ENCODE assay signal across 8 cellular contexts in genomic region chr19:15330801-15331418, GRCh38. TPM values are rescaled to one million over a fixed set of nuclear protein-coding genes. Genes with fewer than 3 reads are reported as not detected.
DNase-seq lines count a peak whose midpoint lies in the region; ATAC-seq, FAIRE-seq and TF ChIP-seq lines count a peak whose summit lies in the region.

No MANE protein-coding gene starts in this region.

- H3K4me2 ChIP-seq in GM12878 (ENCODE audit: control insufficient read depth, insufficient read depth) = peak overlapping the region; percentile 86

- no peak for TF ChIP-seq POLR2A in GM12878 (IDR thresholded peaks at IDR 0.05; ENCODE audit: low read depth, low read length)

- peaks cover 0 to 4% of the 10 kb centered on the region in 2 donors for H3K27me3 Mint-ChIP-seq in CD8-positive, alpha-beta memory T cell

- RAD21 ChIA-PET in GM12878 (lab: Charles Lee; ENCODE audit: unreplicated experiment) = interaction anchor here (2.2 to 3.5 kb wide), 2 partner anchors 48 kb away, joined by 7 to 41 read pairs; partner anchors contain the start of gene AKAP8

- no peaks in the 10 kb centered on the region for H3K27me3 ChIP-seq in CD8-positive, alpha-beta memory T cell (ENCODE audit: insufficient read depth, low read length, poor library complexity, severe bottlenecking)
- H3K27me3 ChIP-seq in GM12878 (replicated peaks in 1 of 2; ENCODE audit: control insufficient read depth in 2 of 2, insufficient read depth in 2 of 2, low read length in 1 of 2) = no peaks in the 10 kb centered on the region
- H3K27me3 ChIP-seq in subcutaneous abdominal adipose tissue (ENCODE audit: control insufficient read depth in 5 of 5, insufficient read depth in 4 of 5, low read length in 5 of 5) = no peaks in the 10 kb centered on the region

- in situ Hi-C loops in GM12878 (cut with MboI) = no loop called here

- SMC1A ChIA-PET in GM12878 (lab: Charles Lee; ENCODE audit: uncharacterized antibody, unreplicated experiment) = no interaction called here

- intact Hi-C loops in GM12878 (cut with micrococcal nuclease; ENCODE audit: unreplicated experiment) = loop anchor here (2.0 to 5.0 kb wide), 2 partner anchors 39 to 48 kb away; partner anchors contain the start of gene AKAP8

- peak; percentile 32 for ATAC-seq in GM12878
- ATAC-seq in HG03565 (IDR thresholded peaks at IDR 0.05; ENCODE audit: unreplicated experiment) = no peak
- ATAC-seq in GM21825 (IDR thresholded peaks at IDR 0.05; ENCODE audit: unreplicated experiment) = no peak
- no peak for ATAC-seq in HG02759 (IDR thresholded peaks at IDR 0.05; ENCODE audit: unreplicated experiment)

- no peak overlapping the region for H2AFZ ChIP-seq in GM12878 (ENCODE audit: control insufficient read depth, low read depth, low read length)

- no peaks in the 10 kb centered on the region for H3K9me3 Mint-ChIP-seq in CD8-positive, alpha-beta memory T cell

- TF ChIP-seq RAD21 in GM12878 (IDR thresholded peaks at IDR 0.05; ENCODE audit: insufficient read depth, low read depth, low read length) = no peak

- POLR2A ChIA-PET in CD8-positive, alpha-beta memory T cell (lab: Charles Lee) = interaction anchor here (0.6 kb wide), 2 partner anchors 25 to 88 kb away, joined by 3 read pairs; partner anchors contain the start of gene AKAP8L
- POLR2A ChIA-PET in GM12878 (lab: Charles Lee) = interaction anchor here (0.6 to 1.2 kb wide), 4 partner anchors 10 to 54 kb away, joined by 3 to 5 read pairs (median 4); no protein-coding TSS in a partner anchor

- H3K4me1 Mint-ChIP-seq in CD8-positive, alpha-beta memory T cell = peaks cover 52 to 70% (median 56%) of the 10 kb centered on the region in 3 donors

- peaks cover 50% of the 10 kb centered on the region for H3K4me1 ChIP-seq in CD8-positive, alpha-beta memory T cell (ENCODE audit: insufficient read depth, low read length)
- H3K4me1 ChIP-seq in GM12878 (ENCODE audit: control insufficient read depth, insufficient read depth, low read length) (peaks cover 17% of the 10 kb centered on the region), subcutaneous abdominal adipose tissue (ENCODE audit: control insufficient read depth in 5 of 5, insufficient read depth in 5 of 5, low read length in 5 of 5) (peaks cover 7 to 60% (median 56%) of the 10 kb centered on the region in 5 donors)

- no peak for TF ChIP-seq EP300 in GM12878 (IDR thresholded peaks at IDR 0.05; ENCODE audit: borderline replicate concordance in 1 of 2, control insufficient read depth in 1 of 2, low read depth in 2 of 2, low read length in 2 of 2)

- CTCF ChIA-PET in CD8-positive, alpha-beta memory T cell (lab: Charles Lee) = no interaction called here
- CTCF ChIA-PET in GM12878 (lab: Yijun Ruan, JAX) = no interaction called here

- H3K36me3 Mint-ChIP-seq in CD8-positive, alpha-beta memory T cell = peaks cover 0 to 20% (median 1%) of the 10 kb centered on the region in 3 donors

- H3K79me2 ChIP-seq in GM12878 (ENCODE audit: control insufficient read depth, insufficient read depth, low read length) = peaks cover 72% of the 10 kb centered on the region

- under 1% methylated on average over 17 of the region's 17 CpGs for WGBS in GM12878 (ENCODE audit: insufficient coverage, insufficient replicate concordance, low lambda C conversion rate, missing lambda C conversion rate)

- H3K9me3 ChIP-seq in CD8-positive, alpha-beta memory T cell (ENCODE audit: low read length) = no peaks in the 10 kb centered on the region
- H3K9me3 ChIP-seq in GM12878 (replicated peaks; ENCODE audit: control insufficient read depth, insufficient read depth, low read length) = no peaks in the 10 kb centered on the region
- H3K9me3 ChIP-seq in subcutaneous abdominal adipose tissue (ENCODE audit: control insufficient read depth in 5 of 5, low read length in 5 of 5) = no peaks in the 10 kb centered on the region

- H3K4me3 Mint-ChIP-seq in CD8-positive, alpha-beta memory T cell = peak overlapping the region; percentile 90 to 98 (median 96)

- peak in 1 of 5 donors; percentile 32 for DNase-seq in CD8-positive, alpha-beta memory T cell
- DNase-seq in LHCN-M2 (ENCODE audit: low read depth) (peak; percentile 54), GM12878 (ENCODE audit: low read depth, low spot score) (no peak), kidney tubule cell (ENCODE audit: low spot score) (peak; percentile 84)

- no peaks in the 10 kb centered on the region for H3K36me3 ChIP-seq in CD8-positive, alpha-beta memory T cell (ENCODE audit: insufficient read depth, low read length)
- H3K36me3 ChIP-seq in GM12878 (ENCODE audit: control insufficient read depth in 2 of 2, insufficient read depth in 2 of 2, low read length in 1 of 2) (no peaks in the 10 kb centered on the region; a peak in 1 of 4 replicates), subcutaneous abdominal adipose tissue (ENCODE audit: control insufficient read depth in 5 of 5, insufficient read depth in 5 of 5, low read length in 5 of 5) (no peaks in the 10 kb centered on the region)

- H3K27ac Mint-ChIP-seq in CD8-positive, alpha-beta memory T cell = peak overlapping the region; percentile 91 to 97 (median 95)

- BruUV-seq in GM12878 (replicated peaks; lab: Mats Ljungman, UMichigan) = no TSS peak

- FAIRE-seq in GM12878 (lab: Jason Lieb, UNC) = no peak

- H3K4me3 ChIP-seq in CD8-positive, alpha-beta memory T cell (ENCODE audit: low read length) = peak overlapping the region; percentile 80
- H3K4me3 ChIP-seq in GM12878 (peak overlapping the region; percentile 91), subcutaneous abdominal adipose tissue (ENCODE audit: low read depth in 1 of 5, low read length in 5 of 5) (peak overlapping the region; percentile 73 to 94 (median 88))

- no peak for TF ChIP-seq CTCF in GM12878 (IDR thresholded peaks at IDR 0.05 in 2 of 3, conservative IDR thresholded peaks at IDR 0.05 in 1 of 3; ENCODE audit: control insufficient read depth in 2 of 3, extremely low read depth in 1 of 3, insufficient read depth in 1 of 3, low read depth in 3 of 3, low read length in 3 of 3)

- H3K27ac ChIP-seq in CD8-positive, alpha-beta memory T cell (ENCODE audit: low read depth, low read length) = peak overlapping the region; percentile 80
- H3K27ac ChIP-seq in GM12878 (ENCODE audit: control insufficient read depth, insufficient read depth) = peak overlapping the region; percentile 90
- H3K27ac ChIP-seq in subcutaneous abdominal adipose tissue (ENCODE audit: low read depth, low read length) = peak overlapping the region; percentile 94

- H3K9ac ChIP-seq in GM12878 (ENCODE audit: control insufficient read depth, insufficient read depth, low read length) = peak overlapping the region; percentile 76
- peak overlapping the region; percentile 52 to 98 (median 93) for H3K9ac ChIP-seq in subcutaneous abdominal adipose tissue (ENCODE audit: low read length in 5 of 5)

- peaks cover 11% of the 10 kb centered on the region for H4K20me1 ChIP-seq in GM12878 (ENCODE audit: control insufficient read depth, insufficient read depth)

TF ChIP-seq in GM12878, 131 proteins besides CTCF, POLR2A, EP300 and RAD21 (continues in another document):
- TF ChIP-seq LARP7 (IDR thresholded peaks at IDR 0.05) (no peak), SMARCA5 (IDR thresholded peaks at IDR 0.05) (no peak), NFYA (IDR thresholded peaks at IDR 0.05; ENCODE audit: borderline replicate concordance, low read depth, low read length) (no peak), GATAD2B (conservative IDR thresholded peaks at IDR 0.05; ENCODE audit: low read depth) (no peak), BHLHE40 (IDR thresholded peaks at IDR 0.05; ENCODE audit: borderline replicate concordance in 1 of 2, low read depth in 2 of 2, low read length in 1 of 2) (no peak), RAD51 (IDR thresholded peaks at IDR 0.05) (0 out of 2 replicates have a peak, but pooled peaks have one; percentile 20)

RNA-seq across cellular contexts. Expression of gene BRD4, which starts 1.4 kb away (rescaled TPM):
- 100 to 1,000 TPM; 101 to 109 TPM for total RNA-seq in CD8-positive, alpha-beta memory T cell
- 35.3 TPM for polyA plus RNA-seq in CD8-positive, alpha-beta memory T cell
- total RNA-seq in LHCN-M2 (2014; rRNA removed) (15.6 and 18.3 TPM in 2 replicates), GM12878 (2014; rRNA removed) (9.3 and 11.4 TPM in 2 replicates), GM12878 (2014; rRNA removed; fragmentation: Illumina TruSeq; extraction: Trizol) (8.2 and 9.3 TPM in 2 replicates), GM12878 (2021) (84.4 and 88.8 TPM in 2 replicates)
- polyA plus RNA-seq in LHCN-M2 (2012) = 36.5 TPM
- total RNA-seq in GM12878 (2013; cell fraction: nucleolus; rRNA removed) = 132 and 152 TPM in 2 replicates
- 13.0 TPM for polyA plus RNA-seq in GM12878 (2011; ENCODE audit: low read depth)
- polyA plus RNA-seq in GM12878 (2011; rRNA removed) (3.9 and 6.0 TPM in 2 replicates), GM12878 (2014; fragmentation: Illumina TruSeq; extraction: Trizol) (12.1 and 22.9 TPM in 2 replicates), GM12878 (2014; fragmentation: Nextera tagmentation; extraction: Ambion mirVana) (1 to 10 TPM; 5.3 to 8.6 TPM), GM12878 (2014; rRNA removed) (18.3 and 26.8 TPM in 2 replicates), GM12878 (2016; fragmentation: Nextera tagmentation; extraction: Ambion mirVana) (10 to 100 TPM; 12.2 to 13.1 TPM)
- polyA plus RNA-seq in GM12878 (2011; cell fraction: cytosol; rRNA removed) = 4.3 and 5.9 TPM in 2 replicates
- 47.2 and 65.0 TPM in 2 replicates for polyA plus RNA-seq in GM12878 (2011; cell fraction: nucleus; rRNA removed)
- 33.0 and 53.4 TPM in 2 replicates for polyA plus RNA-seq in GM12878 (2012)
- polyA minus RNA-seq in GM12878 (2011; rRNA and poly(A)+ RNA removed) = 18.0 and 22.3 TPM in 2 replicates
- polyA minus RNA-seq in GM12878 (2011; cell fraction: cytosol; rRNA and poly(A)+ RNA removed) = 15.6 and 16.7 TPM in 2 replicates
- polyA minus RNA-seq in GM12878 (2011; cell fraction: nucleus; rRNA and poly(A)+ RNA removed) = 40.9 and 74.5 TPM in 2 replicates

RNA-seq across cellular contexts. Expression of gene AKAP8, which starts 48.7 kb away (rescaled TPM):
- 10 to 100 TPM; 48.6 to 59.8 TPM for total RNA-seq in CD8-positive, alpha-beta memory T cell
- polyA plus RNA-seq in CD8-positive, alpha-beta memory T cell = 22.3 TPM
- total RNA-seq in LHCN-M2 (2014; rRNA removed) (26.3 and 28.0 TPM in 2 replicates), GM12878 (2014; rRNA removed) (23.7 and 24.5 TPM in 2 replicates), GM12878 (2014; rRNA removed; fragmentation: Illumina TruSeq; extraction: Trizol) (13.2 and 13.7 TPM in 2 replicates), GM12878 (2021) (51.1 and 57.7 TPM in 2 replicates)
- 12.0 TPM for polyA plus RNA-seq in LHCN-M2 (2012)
- total RNA-seq in GM12878 (2013; cell fraction: nucleolus; rRNA removed) = 26.9 and 28.2 TPM in 2 replicates
- 10.9 TPM for polyA plus RNA-seq in GM12878 (2011; ENCODE audit: low read depth)
- polyA plus RNA-seq in GM12878 (2011; rRNA removed) (14.0 and 17.6 TPM in 2 replicates), GM12878 (2014; fragmentation: Illumina TruSeq; extraction: Trizol) (13.5 and 14.2 TPM in 2 replicates), GM12878 (2014; fragmentation: Nextera tagmentation; extraction: Ambion mirVana) (1 to 10 TPM; 5.3 to 5.5 TPM), GM12878 (2014; rRNA removed) (25.7 and 34.8 TPM in 2 replicates), GM12878 (2016; fragmentation: Nextera tagmentation; extraction: Ambion mirVana) (10 to 100 TPM; 26.3 to 27.8 TPM)
- 13.1 and 17.0 TPM in 2 replicates for polyA plus RNA-seq in GM12878 (2011; cell fraction: cytosol; rRNA removed)
- 44.7 and 58.8 TPM in 2 replicates for polyA plus RNA-seq in GM12878 (2011; cell fraction: nucleus; rRNA removed)
- polyA plus RNA-seq in GM12878 (2012) = 15.5 and 20.8 TPM in 2 replicates
- polyA minus RNA-seq in GM12878 (2011; rRNA and poly(A)+ RNA removed) = 8.9 and 10.5 TPM in 2 replicates
- 14.3 and 14.4 TPM in 2 replicates for polyA minus RNA-seq in GM12878 (2011; cell fraction: cytosol; rRNA and poly(A)+ RNA removed)
- polyA minus RNA-seq in GM12878 (2011; cell fraction: nucleus; rRNA and poly(A)+ RNA removed) = 5.0 and 14.5 TPM in 2 replicates
